Comparison of ENCODE assay signal across 12 cellular contexts in genomic region chr2:203685081-203685621, GRCh38. TPM values are rescaled to one million over a fixed set of nuclear protein-coding genes. Genes with fewer than 3 reads are reported as not detected.
A peak's percentile ranks its signal among the peaks of the same experiment; 100 is the strongest.
DNase-seq lines count a peak whose midpoint lies in the region; ATAC-seq and TF ChIP-seq lines count a peak whose summit lies in the region.
"Had no signal": no experiment of that assay in that cellular context is flagged by ENCODE, and none has a peak within 500 bp of the region (broad histone marks: within the 10 kb centered on the region; RNA-seq: fewer than 3 reads in every experiment).

No MANE protein-coding gene starts in this region.

- H3K4me3 ChIP-seq in GM23248: 0 out of 2 replicates have a peak overlapping the region, but pooled peaks have one; percentile 9
- H3K4me3 ChIP-seq in smooth muscle cell: no peak overlapping the region

- TF ChIP-seq CTCF in smooth muscle cell (IDR thresholded peaks at IDR 0.05; ENCODE audit: borderline replicate concordance, insufficient read depth, poor library complexity, severe bottlenecking): no peak

- H3K36me3 ChIP-seq in GM23248 (ENCODE audit: low read depth): no peaks in the 10 kb centered on the region
- no peaks in the 10 kb centered on the region for H3K36me3 ChIP-seq in smooth muscle cell (ENCODE audit: low read depth)

- WGBS in GM23248 (ENCODE audit: low coverage in 1 of 2, low lambda C conversion rate in 2 of 2, missing lambda C conversion rate in 2 of 2), 2 experiments: 3 to 5% methylated on average over 5 of the region's 5 CpGs
- whole genome bisulfite sequencing in smooth muscle cell (ENCODE audit: low lambda C conversion rate): 66% methylated on average over 5 of the region's 5 CpGs

- H3K9me3 ChIP-seq in GM23248 (ENCODE audit: low read depth) (no peaks in the 10 kb centered on the region), smooth muscle cell (replicated peaks; ENCODE audit: low read depth) (no peaks in the 10 kb centered on the region)

- peak; percentile 54 for ATAC-seq in left ventricle myocardium superior
- no peak for ATAC-seq in GM21786 (IDR thresholded peaks at IDR 0.05; ENCODE audit: unreplicated experiment)
- ATAC-seq: activated CD8-positive, alpha-beta T cell treated with anti-CD3 and anti-CD28 coated beads for 36 hours; effector memory CD8-positive, alpha-beta T cell had no signal

- H3K4me1 ChIP-seq in GM23248 (ENCODE audit: insufficient read depth) (peaks cover 82% of the 10 kb centered on the region), smooth muscle cell (ENCODE audit: low read depth) (peaks cover 8% of the 10 kb centered on the region)

- H3K9ac ChIP-seq in GM23248 (peak overlapping the region; percentile 90), smooth muscle cell (ENCODE audit: low read depth) (peak overlapping the region; percentile 84)

- DNase-seq in GM23248 (peak; percentile 94), astrocyte of the hippocampus (ENCODE audit: low read depth, low spot score) (peak; percentile 97), left ventricle myocardium superior (no peak), smooth muscle cell (lab: John Stamatoyannopoulos, UW; ENCODE audit: unreplicated experiment) (no peak), NCI-H146 (lab: John Stamatoyannopoulos, UW) (no peak), NCI-H69 (lab: John Stamatoyannopoulos, UW) (no peak), UCSD-AML1 (lab: John Stamatoyannopoulos, UW; ENCODE audit: unreplicated experiment) (no peak)
- DNase-seq: activated CD8-positive, alpha-beta T cell treated with anti-CD3 and anti-CD28 coated beads for 36 hours; DND-41; effector memory CD8-positive, alpha-beta T cell had no signal

- H3F3A ChIP-seq in GM23248 (ENCODE audit: insufficient read depth) (peaks cover 70% of the 10 kb centered on the region), smooth muscle cell (ENCODE audit: low read depth) (no peaks in the 10 kb centered on the region)

- intact Hi-C loops in left ventricle myocardium superior (cut with micrococcal nuclease): no loop called here

- peak overlapping the region; percentile 100 for H3K27ac ChIP-seq in GM23248
- H3K27ac ChIP-seq in smooth muscle cell (ENCODE audit: low read depth): peak overlapping the region; percentile 96

- in situ Hi-C loops in GM23248 (cut with MboI): loop anchor here (10.0 kb wide), 1 partner anchor 120 kb away; no protein-coding TSS in a partner anchor

- no peaks in the 10 kb centered on the region for H3K9me2 ChIP-seq in GM23248 (ENCODE audit: insufficient read depth)

- H3K27me3 ChIP-seq in GM23248 (replicated peaks; ENCODE audit: insufficient read depth) (no peaks in the 10 kb centered on the region), smooth muscle cell (ENCODE audit: low read depth) (no peaks in the 10 kb centered on the region)

- H3K4me2 ChIP-seq in GM23248 (ENCODE audit: unreplicated experiment) (peak overlapping the region; percentile 58), smooth muscle cell (peak overlapping the region; percentile 59)

- H3K79me2 ChIP-seq in GM23248 (ENCODE audit: insufficient read depth): no peaks in the 10 kb centered on the region
- H3K79me2 ChIP-seq in smooth muscle cell (ENCODE audit: low read depth): no peaks in the 10 kb centered on the region

- no peak overlapping the region; the same call in 1 of the 2 replicates for H2AFZ ChIP-seq in GM23248
- peak overlapping the region; percentile 26 for H2AFZ ChIP-seq in smooth muscle cell (ENCODE audit: low read depth)

- no peaks in the 10 kb centered on the region for H4K20me1 ChIP-seq in GM23248 (ENCODE audit: insufficient read depth)
- H4K20me1 ChIP-seq in smooth muscle cell (ENCODE audit: low read depth): no peaks in the 10 kb centered on the region

RNA-seq across cellular contexts. Expression of gene CD28, which starts 21.3 kb away (rescaled TPM):
- total RNA-seq in GM23248 (2014; rRNA removed; shearing (Covaris generic)): 0.11 TPM in 1 of 2 replicates, not detected in the other
- polyA plus RNA-seq in GM23248 (2016; fragmentation: Nextera tagmentation; extraction: Ambion mirVana): 0.10 and 0.11 TPM in 2 replicates
- total RNA-seq in left ventricle myocardium superior: 0.92 TPM
- not detected in 2 replicates for total RNA-seq in smooth muscle cell
- not detected in 2 replicates for polyA plus RNA-seq in smooth muscle cell
- total RNA-seq: progenitor cell of endocrine pancreas had no signal

Comparison
In these comparisons a context has a peak if more than half of its experiments do, and no peak if none do; other contexts are left out.
1. DNase-seq: peak in GM23248 (single experiment) and astrocyte of the hippocampus (single experiment); none in left ventricle myocardium superior (single experiment), smooth muscle cell (single experiment), NCI-H146 (single experiment), NCI-H69 (single experiment) and UCSD-AML1 (single experiment).